Comparison of ENCODE assay signal across 19 cellular contexts in genomic region chr2:71535526-71535925, GRCh38.
DNase-seq lines count a peak whose midpoint lies in the region; FAIRE-seq and TF ChIP-seq lines count a peak whose summit lies in the region.
"Had no signal": no experiment of that assay in that cellular context is flagged by ENCODE, and none has a peak within 500 bp of the region (broad histone marks: within the 10 kb centered on the region; RNA-seq: fewer than 3 reads in every experiment).

No MANE protein-coding gene starts in this region.

- H3K79me1 ChIP-seq in neuronal stem cell (ENCODE audit: low read depth, low read length), result no peaks in the 10 kb centered on the region

- TF ChIP-seq CTCF in mammary epithelial cell (conservative IDR thresholded peaks at IDR 0.05 in 1 of 2, IDR thresholded peaks at IDR 0.05 in 1 of 2; ENCODE audit: extremely low read depth in 1 of 2, insufficient read depth in 1 of 2, low read depth in 1 of 2, low read length in 2 of 2) (no peak), MCF 10A (IDR thresholded peaks at IDR 0.05; ENCODE audit: unreplicated experiment) (no peak)

- H2BK120ac ChIP-seq in neuronal stem cell (ENCODE audit: low read depth, low read length), result no peak overlapping the region

- in situ Hi-C loops in mammary epithelial cell (cut with MboI; ENCODE audit: low sequenced_read_pairs in 2 of 2), result loop anchor here in 1 of 2 donors (25.0 kb wide), 1 partner anchor 1027 kb away; no protein-coding TSS in a partner anchor

- H3K27me3 ChIP-seq in mammary epithelial cell (ENCODE audit: insufficient read depth, low read length) (no peaks in the 10 kb centered on the region), neuronal stem cell (ENCODE audit: control insufficient read depth in 3 of 3, insufficient read depth in 3 of 3, low read depth in 1 of 3, low read length in 3 of 3) (no peaks in the 10 kb centered on the region)

- no peaks in the 10 kb centered on the region for H3K79me2 ChIP-seq in mammary epithelial cell (ENCODE audit: insufficient read depth, low read length)

- no peak overlapping the region for H2BK12ac ChIP-seq in neuronal stem cell (ENCODE audit: low read length)

- no peak overlapping the region for H4K91ac ChIP-seq in neuronal stem cell (ENCODE audit: low read depth, low read length, poor library complexity)

- H3K9me3 ChIP-seq in mammary epithelial cell (replicated peaks; ENCODE audit: insufficient read depth, low read length), result no peaks in the 10 kb centered on the region
- no peaks in the 10 kb centered on the region for H3K9me3 ChIP-seq in neuronal stem cell (replicated peaks in 1 of 2; ENCODE audit: control insufficient read depth in 2 of 2, insufficient read depth in 1 of 2, low read depth in 1 of 2, low read length in 2 of 2)

- H3K27me3 Mint-ChIP-seq in MCF 10A (ENCODE audit: insufficient read depth, unreplicated experiment), result no peaks in the 10 kb centered on the region

- intact Hi-C loops in mammary epithelial cell (cut with micrococcal nuclease) (loop anchor here (10.0 kb wide), 1 partner anchor 1039 kb away; no protein-coding TSS in a partner anchor), MCF 10A (cut with micrococcal nuclease) (no loop called here)

- H2AK5ac ChIP-seq in neuronal stem cell (ENCODE audit: low read depth, low read length), result no peak overlapping the region

- H3K27ac Mint-ChIP-seq in MCF 10A (ENCODE audit: low read depth, unreplicated experiment), result no peak overlapping the region
- H3K27ac Mint-ChIP-seq: CD8-positive, alpha-beta T cell had no signal

- H3K18ac ChIP-seq in neuronal stem cell (ENCODE audit: low read length), result no peak overlapping the region

- H3K4me2 ChIP-seq in mammary epithelial cell (ENCODE audit: insufficient read depth, low read depth, low read length), result no peak overlapping the region
- no peak overlapping the region for H3K4me2 ChIP-seq in neuronal stem cell (ENCODE audit: insufficient read depth, low read length, poor library complexity, severe bottlenecking)

- H4K8ac ChIP-seq in neuronal stem cell (ENCODE audit: low read depth, low read length), result no peak overlapping the region

- no peak for TF ChIP-seq POLR2A in H54 (IDR thresholded peaks at IDR 0.05; ENCODE audit: low read depth, low read length)

- dilution Hi-C loops in mammary epithelial cell (cut with HindIII; ENCODE audit: low sequenced_read_pairs), result no loop called here

- H3K36me3 Mint-ChIP-seq in MCF 10A (ENCODE audit: insufficient read depth, unreplicated experiment), result no peaks in the 10 kb centered on the region
- H3K36me3 Mint-ChIP-seq: CD8-positive, alpha-beta T cell had no signal

- H3K9me3 Mint-ChIP-seq in MCF 10A (ENCODE audit: unreplicated experiment), result peaks cover 8% of the 10 kb centered on the region
- H3K9me3 Mint-ChIP-seq: CD8-positive, alpha-beta T cell had no signal

- peak overlapping the region; percentile 58 for H3K14ac ChIP-seq in neuronal stem cell (ENCODE audit: low read length)

- CTCF ChIA-PET in mammary epithelial cell (lab: Charles Lee; ENCODE audit: low non-redundant PET), result no interaction called here
- CTCF ChIA-PET in MCF 10A (lab: Yijun Ruan, JAX), result interaction anchor here (0.9 to 2.9 kb wide), 4 partner anchors 9 to 388 kb away, joined by 3 to 12 read pairs (median 6); no protein-coding TSS in a partner anchor

- H2BK15ac ChIP-seq in neuronal stem cell (ENCODE audit: low read length), result no peak overlapping the region

- TSS peak; percentile 96 for BruUV-seq in mammary epithelial cell (replicated peaks; lab: Mats Ljungman, UMichigan)
- no TSS peak for BruUV-seq in MCF 10A (replicated peaks; lab: Mats Ljungman, UMichigan)

- no peak overlapping the region for H3K27ac ChIP-seq in mammary epithelial cell (ENCODE audit: insufficient read depth, low read depth, low read length)
- peak overlapping the region; percentile 23 for H3K27ac ChIP-seq in epithelial cell of prostate
- H3K27ac ChIP-seq in neuronal stem cell (replicated peaks; ENCODE audit: low read length), result no peak overlapping the region
- H3K27ac ChIP-seq: 22Rv1 had no signal

- H3K36me3 ChIP-seq in mammary epithelial cell (ENCODE audit: insufficient read depth, low read length), result no peaks in the 10 kb centered on the region
- H3K36me3 ChIP-seq in neuronal stem cell (replicated peaks in 1 of 2; ENCODE audit: control insufficient read depth in 2 of 2, insufficient read depth in 2 of 2, low read length in 2 of 2), result no peaks in the 10 kb centered on the region

- H3K4me3 Mint-ChIP-seq in MCF 10A (ENCODE audit: unreplicated experiment), result no peak overlapping the region
- H3K4me3 Mint-ChIP-seq: CD14-positive monocyte; CD8-positive, alpha-beta T cell had no signal

- H3K4me3 ChIP-seq in mammary epithelial cell (replicated peaks in 1 of 3; ENCODE audit: insufficient read depth in 1 of 3, low read depth in 2 of 3, low read length in 3 of 3), result no peak overlapping the region
- no peak overlapping the region for H3K4me3 ChIP-seq in neuronal stem cell (ENCODE audit: low read length in 2 of 2)

- H3K9ac ChIP-seq in mammary epithelial cell (ENCODE audit: insufficient read depth, low read length), result no peak overlapping the region
- no peak overlapping the region for H3K9ac ChIP-seq in neuronal stem cell (ENCODE audit: low read depth, low read length, poor library complexity)

- 100% methylated on average over 7 of the region's 7 CpGs for WGBS in mammary epithelial cell (ENCODE audit: low coverage, missing lambda C conversion rate)
- no CpG with 5 or more reads among the region's 7 CpGs for WGBS in neuronal stem cell (ENCODE audit: extremely low coverage in 2 of 2, insufficient read length in 2 of 2, insufficient replicate concordance in 1 of 2), 2 donors

- H4K20me1 ChIP-seq in mammary epithelial cell (ENCODE audit: insufficient read depth, low read length), result no peaks in the 10 kb centered on the region

- no peak overlapping the region for H2BK5ac ChIP-seq in neuronal stem cell (ENCODE audit: low read length)

- DNase-seq in mammary epithelial cell (no peak), MCF 10A (ENCODE audit: unreplicated experiment) (no peak), epithelial cell of prostate (ENCODE audit: low read depth, low spot score) (no peak), neuronal stem cell (ENCODE audit: low spot score) (no peak), NCI-H345 (lab: John Stamatoyannopoulos, UW) (no peak), mucosa of gallbladder (ENCODE audit: low spot score) (no peak), H54 (ENCODE audit: insufficient read length, low spot score) (no peak), NOMO-1 (lab: John Stamatoyannopoulos, UW; ENCODE audit: unreplicated experiment in 2 of 2) (no peak)
- DNase-seq: CD8-positive, alpha-beta T cell; COR-L47; DMS153; DMS79 treated with DMSO at 0.1 percent for 48 hours; EL; GOT3 had no signal

- no peak overlapping the region for H3K4ac ChIP-seq in neuronal stem cell (ENCODE audit: low read length)

- POLR2A ChIA-PET in MCF 10A (lab: Yijun Ruan, JAX), result no interaction called here

- peaks cover 4% of the 10 kb centered on the region for H3K4me1 Mint-ChIP-seq in MCF 10A (ENCODE audit: insufficient read depth, unreplicated experiment)

- no peak overlapping the region for H3K23ac ChIP-seq in neuronal stem cell (ENCODE audit: low read depth, low read length, poor library complexity)

- FAIRE-seq in H54 (lab: Jason Lieb, UNC), result no peak
- FAIRE-seq: D721Med, G401.6, GM12892 had no signal

- H3K4me1 ChIP-seq in mammary epithelial cell (ENCODE audit: insufficient read depth, low read length), result peaks cover 26% of the 10 kb centered on the region
- no peaks in the 10 kb centered on the region for H3K4me1 ChIP-seq in neuronal stem cell (ENCODE audit: control insufficient read depth in 2 of 2, insufficient read depth in 1 of 2, low read depth in 1 of 2, low read length in 2 of 2)

- H2AFZ ChIP-seq in mammary epithelial cell (ENCODE audit: low read depth, low read length) (no peak overlapping the region), neuronal stem cell (ENCODE audit: low read length) (no peak overlapping the region)
